In the genomic region with DNA sequence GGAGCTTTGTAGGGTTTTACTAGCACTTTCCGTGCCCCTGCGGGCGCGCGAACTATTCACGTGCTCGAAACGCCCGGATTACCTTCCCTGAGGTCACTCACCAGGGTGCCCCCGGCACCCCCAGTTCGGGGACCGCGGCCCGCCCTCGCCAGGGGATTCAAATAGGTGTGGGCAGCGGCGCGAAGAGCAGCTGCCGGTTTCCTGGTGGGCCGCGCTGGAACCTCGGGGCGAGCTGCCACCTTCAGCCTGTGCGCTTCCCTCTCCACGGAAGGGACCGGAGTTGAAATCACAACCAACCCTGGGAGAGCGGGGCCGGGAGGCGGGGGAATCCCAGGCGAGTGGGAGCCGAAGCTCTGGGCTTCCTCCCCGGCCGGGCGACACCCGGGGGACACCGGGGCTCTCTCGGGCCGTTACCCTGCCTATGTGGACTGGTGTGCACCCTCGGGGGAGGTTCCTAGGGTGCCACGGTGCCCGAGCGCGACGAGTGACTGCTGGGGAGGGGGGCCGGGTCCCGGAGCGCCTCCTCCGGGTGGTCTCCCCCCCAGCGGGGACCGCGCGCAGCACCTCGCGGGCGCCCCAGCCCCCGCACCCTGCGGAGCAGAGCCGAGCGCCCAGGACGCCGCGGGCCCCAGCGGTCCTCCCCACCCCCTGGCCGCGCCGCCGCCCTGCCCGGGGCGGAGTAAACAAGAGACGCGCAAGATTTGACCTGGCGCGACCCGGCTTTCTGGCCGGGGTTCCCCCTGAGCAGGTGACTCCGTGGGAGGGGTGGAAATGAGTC, we compare ENCODE assay signal across 1 cellular context.
TF ChIP-seq lines count a peak whose summit lies in the region.

No MANE protein-coding gene starts in this region.

TF ChIP-seq in HepG2, 621 proteins besides CTCF, POLR2A, EP300 and RAD21 (continued from another document and continues in another):
- TF ChIP-seq, protein P1, sequence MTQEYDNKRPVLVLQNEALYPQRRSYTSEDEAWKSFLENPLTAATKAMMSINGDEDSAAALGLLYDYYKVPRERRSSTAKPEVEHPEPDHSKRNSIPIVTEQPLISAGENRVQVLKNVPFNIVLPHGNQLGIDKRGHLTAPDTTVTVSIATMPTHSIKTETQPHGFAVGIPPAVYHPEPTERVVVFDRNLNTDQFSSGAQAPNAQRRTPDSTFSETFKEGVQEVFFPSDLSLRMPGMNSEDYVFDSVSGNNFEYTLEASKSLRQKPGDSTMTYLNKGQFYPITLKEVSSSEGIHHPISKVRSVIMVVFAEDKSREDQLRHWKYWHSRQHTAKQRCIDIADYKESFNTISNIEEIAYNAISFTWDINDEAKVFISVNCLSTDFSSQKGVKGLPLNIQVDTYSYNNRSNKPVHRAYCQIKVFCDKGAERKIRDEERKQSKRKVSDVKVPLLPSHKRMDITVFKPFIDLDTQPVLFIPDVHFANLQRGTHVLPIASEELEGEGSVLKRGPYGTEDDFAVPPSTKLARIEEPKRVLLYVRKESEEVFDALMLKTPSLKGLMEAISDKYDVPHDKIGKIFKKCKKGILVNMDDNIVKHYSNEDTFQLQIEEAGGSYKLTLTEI (CRISPR knock-in tag; conservative IDR thresholded peaks at IDR 0.05), result no peak
- TF ChIP-seq ZNF414 (CRISPR knock-in tag; IDR thresholded peaks at IDR 0.05) (no peak), ESRRA (CRISPR knock-in tag; IDR thresholded peaks at IDR 0.05; ENCODE audit: low read depth) (0 out of 2 replicates have a peak, but pooled peaks have one; percentile 34), KLF15 (CRISPR knock-in tag; IDR thresholded peaks at IDR 0.05; ENCODE audit: borderline replicate concordance) (no peak), ZNF121 (CRISPR knock-in tag; IDR thresholded peaks at IDR 0.05) (no peak), RELA (CRISPR knock-in tag; IDR thresholded peaks at IDR 0.05) (0 out of 2 replicates have a peak, but pooled peaks have one; percentile 65), ZNF276 (CRISPR knock-in tag; IDR thresholded peaks at IDR 0.05; ENCODE audit: low read depth) (no peak), ZNF563 (CRISPR knock-in tag; IDR thresholded peaks at IDR 0.05) (peak; percentile 87; the same call in 1 of the 2 replicates), MLLT10 (CRISPR knock-in tag; IDR thresholded peaks at IDR 0.05) (no peak), ZNF460 (CRISPR knock-in tag; IDR thresholded peaks at IDR 0.05; ENCODE audit: borderline replicate concordance) (no peak), ATF7 (IDR thresholded peaks at IDR 0.05) (no peak), ATF7 (CRISPR knock-in tag; IDR thresholded peaks at IDR 0.05) (no peak), ZNF746 (CRISPR knock-in tag; IDR thresholded peaks at IDR 0.05) (peak; percentile 91), ZNF160 (CRISPR knock-in tag; IDR thresholded peaks at IDR 0.05) (no peak), ZNF546 (CRISPR knock-in tag; conservative IDR thresholded peaks at IDR 0.05) (peak; percentile 73; the same call in 1 of the 2 replicates), TARDBP (CRISPR knock-in tag; IDR thresholded peaks at IDR 0.05) (0 out of 2 replicates have a peak, but pooled peaks have one; percentile 32), RFX3 (CRISPR knock-in tag; IDR thresholded peaks at IDR 0.05) (no peak), SRSF4 (IDR thresholded peaks at IDR 0.05; ENCODE audit: low read depth, low read length, poor library complexity, severe bottlenecking) (no peak), GZF1 (CRISPR knock-in tag; IDR thresholded peaks at IDR 0.05) (no peak), ZNF790 (CRISPR knock-in tag; IDR thresholded peaks at IDR 0.05; ENCODE audit: borderline replicate concordance) (peak; percentile 63; the same call in 1 of the 2 replicates), ZNF784 (CRISPR knock-in tag; IDR thresholded peaks at IDR 0.05; ENCODE audit: borderline replicate concordance) (no peak), MLXIP (CRISPR knock-in tag; IDR thresholded peaks at IDR 0.05; ENCODE audit: borderline replicate concordance) (no peak), ZNF781 (CRISPR knock-in tag; IDR thresholded peaks at IDR 0.05; ENCODE audit: borderline replicate concordance, not compliant biosample characterization) (no peak), ZNF362 (CRISPR knock-in tag; IDR thresholded peaks at IDR 0.05; ENCODE audit: borderline replicate concordance) (no peak), KLF9 (CRISPR knock-in tag; IDR thresholded peaks at IDR 0.05; ENCODE audit: low read depth) (no peak), ZNF512B (CRISPR knock-in tag; IDR thresholded peaks at IDR 0.05; ENCODE audit: borderline replicate concordance) (no peak), ZNF660 (CRISPR knock-in tag; IDR thresholded peaks at IDR 0.05; ENCODE audit: borderline replicate concordance, low read depth) (no peak), TBL1XR1 (IDR thresholded peaks at IDR 0.05; ENCODE audit: borderline replicate concordance, low read length, partially characterized antibody) (peak; percentile 81), ZNF230 (CRISPR knock-in tag; IDR thresholded peaks at IDR 0.05) (no peak; the same call in 1 of the 2 replicates), THYN1 (CRISPR knock-in tag; IDR thresholded peaks at IDR 0.05; ENCODE audit: borderline replicate concordance, low read depth) (no peak), ZNF773 (CRISPR knock-in tag; IDR thresholded peaks at IDR 0.05; ENCODE audit: borderline replicate concordance) (peak; percentile 31; the same call in 1 of the 2 replicates), ZNF547 (CRISPR knock-in tag; IDR thresholded peaks at IDR 0.05) (peak; percentile 84), PHB2 (IDR thresholded peaks at IDR 0.05; ENCODE audit: partially characterized antibody) (no peak), ETV6 (CRISPR knock-in tag; conservative IDR thresholded peaks at IDR 0.05) (no peak)
- TF ChIP-seq, protein P2, sequence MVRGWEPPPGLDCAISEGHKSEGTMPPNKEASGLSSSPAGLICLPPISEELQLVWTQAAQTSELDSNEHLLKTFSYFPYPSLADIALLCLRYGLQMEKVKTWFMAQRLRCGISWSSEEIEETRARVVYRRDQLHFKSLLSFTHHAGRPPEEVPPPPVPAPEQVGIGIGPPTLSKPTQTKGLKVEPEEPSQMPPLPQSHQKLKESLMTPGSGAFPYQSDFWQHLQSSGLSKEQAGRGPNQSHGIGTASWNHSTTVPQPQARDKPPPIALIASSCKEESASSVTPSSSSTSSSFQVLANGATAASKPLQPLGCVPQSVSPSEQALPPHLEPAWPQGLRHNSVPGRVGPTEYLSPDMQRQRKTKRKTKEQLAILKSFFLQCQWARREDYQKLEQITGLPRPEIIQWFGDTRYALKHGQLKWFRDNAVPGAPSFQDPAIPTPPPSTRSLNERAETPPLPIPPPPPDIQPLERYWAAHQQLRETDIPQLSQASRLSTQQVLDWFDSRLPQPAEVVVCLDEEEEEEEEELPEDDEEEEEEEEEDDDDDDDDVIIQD (CRISPR knock-in tag; IDR thresholded peaks at IDR 0.05; ENCODE audit: low read depth), result 0 out of 2 replicates have a peak, but pooled peaks have one; percentile 9
- TF ChIP-seq, protein P3, sequence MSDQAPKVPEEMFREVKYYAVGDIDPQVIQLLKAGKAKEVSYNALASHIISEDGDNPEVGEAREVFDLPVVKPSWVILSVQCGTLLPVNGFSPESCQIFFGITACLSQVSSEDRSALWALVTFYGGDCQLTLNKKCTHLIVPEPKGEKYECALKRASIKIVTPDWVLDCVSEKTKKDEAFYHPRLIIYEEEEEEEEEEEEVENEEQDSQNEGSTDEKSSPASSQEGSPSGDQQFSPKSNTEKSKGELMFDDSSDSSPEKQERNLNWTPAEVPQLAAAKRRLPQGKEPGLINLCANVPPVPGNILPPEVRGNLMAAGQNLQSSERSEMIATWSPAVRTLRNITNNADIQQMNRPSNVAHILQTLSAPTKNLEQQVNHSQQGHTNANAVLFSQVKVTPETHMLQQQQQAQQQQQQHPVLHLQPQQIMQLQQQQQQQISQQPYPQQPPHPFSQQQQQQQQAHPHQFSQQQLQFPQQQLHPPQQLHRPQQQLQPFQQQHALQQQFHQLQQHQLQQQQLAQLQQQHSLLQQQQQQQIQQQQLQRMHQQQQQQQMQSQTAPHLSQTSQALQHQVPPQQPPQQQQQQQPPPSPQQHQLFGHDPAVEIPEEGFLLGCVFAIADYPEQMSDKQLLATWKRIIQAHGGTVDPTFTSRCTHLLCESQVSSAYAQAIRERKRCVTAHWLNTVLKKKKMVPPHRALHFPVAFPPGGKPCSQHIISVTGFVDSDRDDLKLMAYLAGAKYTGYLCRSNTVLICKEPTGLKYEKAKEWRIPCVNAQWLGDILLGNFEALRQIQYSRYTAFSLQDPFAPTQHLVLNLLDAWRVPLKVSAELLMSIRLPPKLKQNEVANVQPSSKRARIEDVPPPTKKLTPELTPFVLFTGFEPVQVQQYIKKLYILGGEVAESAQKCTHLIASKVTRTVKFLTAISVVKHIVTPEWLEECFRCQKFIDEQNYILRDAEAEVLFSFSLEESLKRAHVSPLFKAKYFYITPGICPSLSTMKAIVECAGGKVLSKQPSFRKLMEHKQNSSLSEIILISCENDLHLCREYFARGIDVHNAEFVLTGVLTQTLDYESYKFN (CRISPR knock-in tag; conservative IDR thresholded peaks at IDR 0.05), result peak; percentile 53; the same call in 1 of the 2 replicates
- TF ChIP-seq, protein P4, sequence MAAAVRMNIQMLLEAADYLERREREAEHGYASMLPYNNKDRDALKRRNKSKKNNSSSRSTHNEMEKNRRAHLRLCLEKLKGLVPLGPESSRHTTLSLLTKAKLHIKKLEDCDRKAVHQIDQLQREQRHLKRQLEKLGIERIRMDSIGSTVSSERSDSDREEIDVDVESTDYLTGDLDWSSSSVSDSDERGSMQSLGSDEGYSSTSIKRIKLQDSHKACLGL (CRISPR knock-in tag; IDR thresholded peaks at IDR 0.05), result peak; percentile 75; the same call in 1 of the 2 replicates
